In the genomic region with DNA sequence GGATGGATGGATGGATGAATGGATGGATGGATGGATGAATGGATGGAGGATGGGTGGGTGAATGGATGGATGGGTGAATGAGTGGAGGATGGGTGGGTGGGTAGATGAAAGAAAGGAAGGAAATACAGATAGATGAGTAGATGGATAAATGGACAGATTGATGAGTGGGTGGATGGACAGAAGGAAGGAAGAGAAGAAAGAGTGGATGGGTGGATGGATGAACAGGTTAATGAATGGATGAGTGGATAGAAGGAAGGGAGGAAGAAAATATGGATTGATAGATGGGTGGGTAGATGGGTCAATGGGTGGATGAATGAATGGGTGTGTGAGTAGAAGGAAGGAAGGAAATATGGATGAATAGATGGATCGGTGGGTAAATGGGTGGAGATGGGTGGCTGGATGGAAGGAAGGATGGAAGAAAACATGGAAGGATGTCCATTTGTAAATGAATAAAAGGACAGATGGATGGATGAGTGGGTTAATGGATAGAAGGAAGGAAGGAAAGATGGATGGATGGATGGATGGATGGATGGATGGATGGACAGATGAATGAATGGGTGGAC, we compare ENCODE assay signal across 25 cellular contexts.
"Had no signal": no experiment of that assay in that cellular context is flagged by ENCODE, and none has a peak within 500 bp of the region (broad histone marks: within the 10 kb centered on the region; RNA-seq: fewer than 3 reads in every experiment).

No MANE protein-coding gene starts in this region.

- H3K27me3 ChIP-seq: pancreas, sigmoid colon, testis, thyroid gland, transverse colon, upper lobe of left lung had no signal

- H3K9me3 Mint-ChIP-seq: mesothelial cell of epicardium had no signal

- H3K27ac Mint-ChIP-seq: mesothelial cell of epicardium; natural killer cell treated with Interleukin-12 subunit alpha and Interleukin-12 subunit beta and Interleukin-15 and Interleukin-18, amount 100 ng/mL, for 72 hours; stimulated activated effector memory CD8-positive, alpha-beta T cell treated with anti-CD3 and anti-CD28 coated beads, Interleukin-12 subunit alpha, Interleukin-12 subunit beta, amount 100 ng/mL, for 72 hours had no signal

- H3K4me1 ChIP-seq: pancreas, prostate gland, sigmoid colon had no signal

- H3K36me3 ChIP-seq: left ventricle myocardium inferior, pancreas, prostate gland, sigmoid colon, spleen, stomach, thyroid gland, transverse colon, upper lobe of left lung had no signal

- ATAC-seq: natural killer cell treated with Interleukin-12 subunit alpha and Interleukin-12 subunit beta and Interleukin-15 and Interleukin-18, amount 100 ng/mL, for 72 hours; pancreas; right cardiac atrium; stimulated activated effector memory CD8-positive, alpha-beta T cell treated with anti-CD3 and anti-CD28 coated beads, Interleukin-12 subunit alpha, Interleukin-12 subunit beta, amount 100 ng/mL, for 72 hours had no signal

- DNase-seq: hypothalamus; islet precursor cell; left ventricle myocardium inferior; mesendoderm; naive B cell; nucleus accumbens; retina; sigmoid colon; small intestine; stimulated activated CD4-positive, alpha-beta T cell treated with anti-CD3 and anti-CD28 coated beads, Interleukin-4, amount 100 ng/mL, for 24 hours; stimulated activated naive CD4-positive, alpha-beta T cell; stomach; testis; thyroid gland; transverse colon; upper lobe of left lung had no signal

- H3K4me3 Mint-ChIP-seq: mesothelial cell of epicardium; natural killer cell treated with Interleukin-12 subunit alpha and Interleukin-12 subunit beta and Interleukin-15 and Interleukin-18, amount 100 ng/mL, for 72 hours; neural crest cell; stimulated activated effector memory CD8-positive, alpha-beta T cell treated with anti-CD3 and anti-CD28 coated beads, Interleukin-12 subunit alpha, Interleukin-12 subunit beta, amount 100 ng/mL, for 72 hours had no signal

- H3K4me3 ChIP-seq: left ventricle myocardium inferior, lung, pancreas, prostate gland, sigmoid colon, spleen, stomach, testis, thyroid gland, transverse colon, upper lobe of left lung had no signal

- FAIRE-seq: pancreas, small intestine had no signal

- H3K27ac ChIP-seq: left ventricle myocardium inferior, pancreas, prostate gland, sigmoid colon, spleen, stomach, testis, thyroid gland, transverse colon, upper lobe of left lung had no signal

- H3K36me3 Mint-ChIP-seq: mesothelial cell of epicardium; natural killer cell treated with Interleukin-12 subunit alpha and Interleukin-12 subunit beta and Interleukin-15 and Interleukin-18, amount 100 ng/mL, for 72 hours; stimulated activated effector memory CD8-positive, alpha-beta T cell treated with anti-CD3 and anti-CD28 coated beads, Interleukin-12 subunit alpha, Interleukin-12 subunit beta, amount 100 ng/mL, for 72 hours had no signal

- H3K9me3 ChIP-seq: left ventricle myocardium inferior, pancreas, prostate gland, sigmoid colon, spleen, stomach, testis, thyroid gland, transverse colon, upper lobe of left lung had no signal
